Comparison of ENCODE assay signal across 23 cellular contexts in genomic region chr3:61907210-61907609, GRCh38.
DNase-seq lines count a peak whose midpoint lies in the region; ATAC-seq, FAIRE-seq and TF ChIP-seq lines count a peak whose summit lies in the region.
"Had no signal": no experiment of that assay in that cellular context is flagged by ENCODE, and none has a peak within 500 bp of the region (broad histone marks: within the 10 kb centered on the region; RNA-seq: fewer than 3 reads in every experiment).

No MANE protein-coding gene starts in this region.

- no TSS peak for BruUV-seq in GM12878 (replicated peaks; lab: Mats Ljungman, UMichigan)

- no peaks in the 10 kb centered on the region for H3K79me2 ChIP-seq in GM12878 (ENCODE audit: control insufficient read depth, insufficient read depth, low read length)

- peaks cover 69% of the 10 kb centered on the region for H3K4me1 Mint-ChIP-seq in nephron progenitor cell
- H3K4me1 Mint-ChIP-seq: B cell had no signal

- no peak overlapping the region for H3K27ac ChIP-seq in HEK293 (ENCODE audit: extremely low read depth, low read depth, low read length)
- no peak overlapping the region for H3K27ac ChIP-seq in GM12878 (ENCODE audit: control insufficient read depth, insufficient read depth)
- H3K27ac ChIP-seq: 22Rv1, A549, C4-2B had no signal

- DNase-seq in GM12878 (ENCODE audit: low read depth, low spot score): no peak
- no peak for DNase-seq in nephron progenitor cell
- no peak for DNase-seq in stimulated activated CD4-positive, alpha-beta T cell treated with anti-CD3 and anti-CD28 coated beads, Interleukin-2, amount 100 ng/mL, for 48 hours
- no peak for DNase-seq in NOMO-1 treated with dmso at 0.1 percent for 144 hours (lab: John Stamatoyannopoulos, UW; ENCODE audit: unreplicated experiment)
- DNase-seq in T-helper 1 cell: no peak
- DNase-seq: AML-193; Caco-2; Calu3; CD4-positive, alpha-beta T cell; CD8-positive, alpha-beta T cell; DMS79 treated with DMSO at 0.1 percent for 48 hours; GF-D8 had no signal

- no peak overlapping the region for H3K4me3 Mint-ChIP-seq in nephron progenitor cell
- H3K4me3 Mint-ChIP-seq: B cell; CD4-positive, alpha-beta T cell; CD8-positive, alpha-beta T cell had no signal

- no peak for TF ChIP-seq RAD21 in GM12878 (IDR thresholded peaks at IDR 0.05; ENCODE audit: insufficient read depth, low read depth, low read length)

- H3K9me3 ChIP-seq in HEK293 (ENCODE audit: control insufficient read depth, insufficient read depth, low read depth, low read length): no peaks in the 10 kb centered on the region
- no peaks in the 10 kb centered on the region for H3K9me3 ChIP-seq in GM12878 (replicated peaks; ENCODE audit: control insufficient read depth, insufficient read depth, low read length)
- H3K9me3 ChIP-seq: A549; BLaER1 treated with 17β-estradiol and CSF1 and Interleukin-3, amounts not matched to agents 10 nM and 100 nM; Caco-2 had no signal

- intact Hi-C loops in GM12878 (cut with micrococcal nuclease; ENCODE audit: unreplicated experiment): no loop called here

- POLR2A ChIA-PET in HEK293 (lab: Yijun Ruan, JAX): interaction anchor here (0.7 kb wide), 1 partner anchor 323 kb away, joined by 7 read pairs; no protein-coding TSS in a partner anchor
- POLR2A ChIA-PET in GM12878 (lab: Charles Lee): interaction anchor here (0.5 kb wide), 1 partner anchor 300 kb away, joined by 5 read pairs; no protein-coding TSS in a partner anchor

- FAIRE-seq in GM12878 (lab: Jason Lieb, UNC): no peak
- FAIRE-seq: A549, D721Med, G401.6, GM12892, GM18507, GM19239 had no signal

- CTCF ChIA-PET in HEK293 (lab: Yijun Ruan, JAX): interaction anchor here (0.5 kb wide), 1 partner anchor 73 kb away, joined by 3 read pairs; no protein-coding TSS in a partner anchor
- CTCF ChIA-PET in GM12878 (lab: Yijun Ruan, JAX): interaction anchor here (1.1 kb wide), 1 partner anchor 12 kb away, joined by 4 read pairs; no protein-coding TSS in a partner anchor

- no peaks in the 10 kb centered on the region; a peak in 1 of 4 replicates for H3K27me3 ChIP-seq in GM12878 (replicated peaks in 1 of 2; ENCODE audit: control insufficient read depth in 2 of 2, insufficient read depth in 2 of 2, low read length in 1 of 2)
- H3K27me3 ChIP-seq: BLaER1 treated with 17β-estradiol and CSF1 and Interleukin-3, amounts not matched to agents 10 nM and 100 nM had no signal

- H3K36me3 ChIP-seq in HEK293 (ENCODE audit: control insufficient read depth in 2 of 2, insufficient read depth in 1 of 2, low read length in 2 of 2) (no peaks in the 10 kb centered on the region), GM12878 (ENCODE audit: control insufficient read depth in 2 of 2, insufficient read depth in 2 of 2, low read length in 1 of 2) (no peaks in the 10 kb centered on the region)
- H3K36me3 ChIP-seq: BLaER1 treated with 17β-estradiol and CSF1 and Interleukin-3, amounts not matched to agents 10 nM and 100 nM had no signal

- 6% methylated on average over 4 of the region's 4 CpGs for WGBS in GM12878 (ENCODE audit: insufficient coverage, insufficient replicate concordance, low lambda C conversion rate, missing lambda C conversion rate)

- RAD21 ChIA-PET in GM12878 (lab: Charles Lee; ENCODE audit: unreplicated experiment): interaction anchor here (0.6 to 1.1 kb wide), 3 partner anchors 49 to 494 kb away, joined by 3 to 6 read pairs (median 3); no protein-coding TSS in a partner anchor

- TF ChIP-seq POLR2A in GM12878 (IDR thresholded peaks at IDR 0.05; ENCODE audit: low read depth, low read length): no peak

- H3K4me3 ChIP-seq in HEK293 (ENCODE audit: low read depth, low read length) (no peak overlapping the region), GM12878 (no peak overlapping the region)
- H3K4me3 ChIP-seq: A549; BLaER1 treated with 17β-estradiol and CSF1 and Interleukin-3, amounts not matched to agents 10 nM and 100 nM had no signal

- H3K4me1 ChIP-seq in HEK293 (ENCODE audit: control insufficient read depth, insufficient read depth, low read length) (peaks cover 12% of the 10 kb centered on the region), GM12878 (ENCODE audit: control insufficient read depth, insufficient read depth, low read length) (0 out of 2 replicates have a peak, but pooled peaks cover 4% of the 10 kb centered on the region)
- H3K4me1 ChIP-seq: A549, Caco-2 had no signal

- H3K27me3 Mint-ChIP-seq in nephron progenitor cell (ENCODE audit: low read depth, poor library complexity): no peaks in the 10 kb centered on the region
- H3K27me3 Mint-ChIP-seq: B cell; CD4-positive, alpha-beta T cell had no signal

- SMC1A ChIA-PET in GM12878 (lab: Charles Lee; ENCODE audit: uncharacterized antibody, unreplicated experiment): interaction anchor here (0.6 to 1.4 kb wide), 6 partner anchors 12 to 280 kb away, joined by 3 to 5 read pairs (median 3); no protein-coding TSS in a partner anchor

- H3K4me2 ChIP-seq in GM12878 (ENCODE audit: control insufficient read depth, insufficient read depth): no peak overlapping the region
- H3K4me2 ChIP-seq: A549 had no signal

- H3K9ac ChIP-seq in GM12878 (ENCODE audit: control insufficient read depth, insufficient read depth, low read length): no peak overlapping the region
- H3K9ac ChIP-seq: BLaER1 treated with 17β-estradiol and CSF1 and Interleukin-3, amounts not matched to agents 10 nM and 100 nM had no signal

- H2AFZ ChIP-seq in GM12878 (ENCODE audit: control insufficient read depth, low read depth, low read length): no peak overlapping the region

- H3K27ac Mint-ChIP-seq in nephron progenitor cell: peak overlapping the region; percentile 64
- H3K27ac Mint-ChIP-seq: B cell; CD4-positive, alpha-beta T cell; CD8-positive, alpha-beta T cell had no signal

- no peak for TF ChIP-seq CTCF in HEK293 (tag by site-specific recombination; IDR thresholded peaks at IDR 0.05)
- no peak for TF ChIP-seq CTCF in GM12878 (IDR thresholded peaks at IDR 0.05 in 2 of 3, conservative IDR thresholded peaks at IDR 0.05 in 1 of 3; ENCODE audit: control insufficient read depth in 2 of 3, extremely low read depth in 1 of 3, insufficient read depth in 1 of 3, low read depth in 3 of 3, low read length in 3 of 3)
- no peak for TF ChIP-seq CTCF in nephron progenitor cell (IDR thresholded peaks at IDR 0.05)

- H4K20me1 ChIP-seq in GM12878 (ENCODE audit: control insufficient read depth, insufficient read depth): no peaks in the 10 kb centered on the region

- no peak for ATAC-seq in GM12878
- ATAC-seq: A549; CD8-positive, alpha-beta T cell had no signal

- H3K36me3 Mint-ChIP-seq in nephron progenitor cell (ENCODE audit: low read depth): no peaks in the 10 kb centered on the region
- H3K36me3 Mint-ChIP-seq: CD8-positive, alpha-beta T cell had no signal

- TF ChIP-seq EP300 in GM12878 (IDR thresholded peaks at IDR 0.05; ENCODE audit: borderline replicate concordance in 1 of 2, control insufficient read depth in 1 of 2, low read depth in 2 of 2, low read length in 2 of 2): no peak

- no peaks in the 10 kb centered on the region for H3K9me3 Mint-ChIP-seq in nephron progenitor cell
- H3K9me3 Mint-ChIP-seq: CD4-positive, alpha-beta T cell; CD8-positive, alpha-beta T cell had no signal

- in situ Hi-C loops in GM12878 (cut with MboI): no loop called here

TF ChIP-seq in HEK293, 187 proteins besides CTCF, POLR2A, EP300 and RAD21:
- no peak for TF ChIP-seq ZBTB1 (tag by site-specific recombination; IDR thresholded peaks at IDR 0.05)
- TF ChIP-seq ZBTB17 (tag by site-specific recombination; IDR thresholded peaks at IDR 0.05): peak; percentile 96

TF ChIP-seq in GM12878, 131 proteins besides CTCF, POLR2A, EP300 and RAD21:
- TF ChIP-seq MLLT1 (IDR thresholded peaks at IDR 0.05) (0 out of 2 replicates have a peak, but pooled peaks have one; percentile 57), EED (IDR thresholded peaks at IDR 0.05; ENCODE audit: low read depth) (no peak)
TF ChIP-seq in GM12878: peak in this region for 1.
